12 cellular contexts compared by ENCODE assay signal in genomic region chr4:145734051-145734450, GRCh38. TPM values are rescaled to one million over a fixed set of nuclear protein-coding genes. Genes with fewer than 3 reads are reported as not detected.
DNase-seq lines count a peak whose midpoint lies in the region; ATAC-seq and TF ChIP-seq lines count a peak whose summit lies in the region.
"Had no signal": no experiment of that assay in that cellular context is flagged by ENCODE, and none has a peak within 500 bp of the region (broad histone marks: within the 10 kb centered on the region; RNA-seq: fewer than 3 reads in every experiment).

No MANE protein-coding gene starts in this region.

- peaks cover 27% of the 10 kb centered on the region for H3K4me1 Mint-ChIP-seq in activated CD4-positive, alpha-beta memory T cell treated with anti-CD3 and anti-CD28 coated beads, Interleukin-2, amount 10 ng/mL, durations not matched to agents 7 days and 5 days
- H3K4me1 Mint-ChIP-seq in activated CD4-positive, alpha-beta memory T cell treated with anti-CD3 and anti-CD28 coated beads for 36 hours (ENCODE audit: low read depth), result peaks cover 29% of the 10 kb centered on the region

- no peak for ATAC-seq in lung (ENCODE audit: insufficient read depth, low FRiP score)

- POLR2A ChIA-PET in activated CD4-positive, alpha-beta memory T cell treated with anti-CD3 and anti-CD28 coated beads, Interleukin-2, amount 10 ng/mL, durations not matched to agents 7 days and 5 days (lab: Charles Lee), result no interaction called here
- POLR2A ChIA-PET in activated CD4-positive, alpha-beta memory T cell treated with anti-CD3 and anti-CD28 coated beads for 36 hours (lab: Charles Lee), result no interaction called here

- no peaks in the 10 kb centered on the region for H3K9me3 ChIP-seq in lung (ENCODE audit: control insufficient read depth in 2 of 2, insufficient read depth in 1 of 2, low read length in 1 of 2)
- no peaks in the 10 kb centered on the region for H3K9me3 ChIP-seq in thymus (ENCODE audit: control insufficient read depth)
- H3K9me3 ChIP-seq: BE2C had no signal

- no peaks in the 10 kb centered on the region for H3K36me3 Mint-ChIP-seq in activated CD4-positive, alpha-beta memory T cell treated with anti-CD3 and anti-CD28 coated beads, Interleukin-2, amount 10 ng/mL, durations not matched to agents 7 days and 5 days (ENCODE audit: low read depth)
- no peaks in the 10 kb centered on the region for H3K36me3 Mint-ChIP-seq in activated CD4-positive, alpha-beta memory T cell treated with anti-CD3 and anti-CD28 coated beads for 36 hours

- intact Hi-C loops in activated CD4-positive, alpha-beta memory T cell treated with anti-CD3 and anti-CD28 coated beads for 36 hours (cut with micrococcal nuclease), result loop anchor here (2.0 to 10.0 kb wide), 2 partner anchors 23 to 249 kb away; partner anchors contain the start of gene SMAD1

- 70 to 72% methylated on average over 7 of the region's 7 CpGs for WGBS in lung, 2 donors
- WGBS in thymus, result 92% methylated on average over 7 of the region's 7 CpGs

- H3K27me3 ChIP-seq in lung (ENCODE audit: control insufficient read depth, insufficient read depth) (no peaks in the 10 kb centered on the region), thymus (ENCODE audit: control insufficient read depth, insufficient read depth) (no peaks in the 10 kb centered on the region)
- H3K27me3 ChIP-seq: BE2C had no signal

- TF ChIP-seq CTCF in lung (IDR thresholded peaks at IDR 0.05; ENCODE audit: control extremely low read depth, extremely low read depth), result no peak

- DNase-seq in activated CD4-positive, alpha-beta memory T cell treated with anti-CD3 and anti-CD28 coated beads, Interleukin-2, amount 10 ng/mL, durations not matched to agents 7 days and 5 days, result no peak
- DNase-seq in activated CD4-positive, alpha-beta memory T cell treated with anti-CD3 and anti-CD28 coated beads for 36 hours, result no peak
- DNase-seq in astrocyte of the hippocampus (ENCODE audit: low read depth, low spot score) (peak; percentile 65), lung (ENCODE audit: low spot score) (no peak), DMS79 treated with DMSO at 0.1 percent for 48 hours (lab: John Stamatoyannopoulos, UW) (no peak), COLO829 (ENCODE audit: low spot score) (no peak), Ammon's horn (ENCODE audit: low spot score) (no peak)
- DNase-seq: activated T-cell treated with anti-CD3 and anti-CD28 coated beads, Interleukin-2, amount 50 U/mL, for 1 hour; NCI-H2029 treated with DMSO at 0.1 percent for 48 hours; stimulated activated naive CD4-positive, alpha-beta T cell had no signal

- H3K36me3 ChIP-seq in lung (ENCODE audit: control insufficient read depth in 2 of 2, insufficient read depth in 2 of 2, low read length in 2 of 2) (no peaks in the 10 kb centered on the region), thymus (ENCODE audit: control insufficient read depth, insufficient read depth) (no peaks in the 10 kb centered on the region)
- H3K36me3 ChIP-seq: BE2C had no signal

- H3K27ac ChIP-seq in lung (ENCODE audit: low read depth in 1 of 2, low read length in 1 of 2), result peak overlapping the region; percentile 91 to 94
- H3K27ac ChIP-seq in thymus (ENCODE audit: low read depth), result peak overlapping the region; percentile 68

- no peaks in the 10 kb centered on the region for H3K9me3 Mint-ChIP-seq in activated CD4-positive, alpha-beta memory T cell treated with anti-CD3 and anti-CD28 coated beads, Interleukin-2, amount 10 ng/mL, durations not matched to agents 7 days and 5 days
- no peaks in the 10 kb centered on the region for H3K9me3 Mint-ChIP-seq in activated CD4-positive, alpha-beta memory T cell treated with anti-CD3 and anti-CD28 coated beads for 36 hours

- peak overlapping the region; percentile 6 for H3K27ac Mint-ChIP-seq in activated CD4-positive, alpha-beta memory T cell treated with anti-CD3 and anti-CD28 coated beads, Interleukin-2, amount 10 ng/mL, durations not matched to agents 7 days and 5 days
- H3K27ac Mint-ChIP-seq in activated CD4-positive, alpha-beta memory T cell treated with anti-CD3 and anti-CD28 coated beads for 36 hours, result no peak overlapping the region

- CTCF ChIA-PET in activated CD4-positive, alpha-beta memory T cell treated with anti-CD3 and anti-CD28 coated beads, Interleukin-2, amount 10 ng/mL, durations not matched to agents 7 days and 5 days (lab: Charles Lee), result no interaction called here
- CTCF ChIA-PET in activated CD4-positive, alpha-beta memory T cell treated with anti-CD3 and anti-CD28 coated beads for 36 hours (lab: Charles Lee), result no interaction called here

- H3K4me3 ChIP-seq in lung (no peak overlapping the region), thymus (ENCODE audit: low read length) (no peak overlapping the region)

- H3K4me3 Mint-ChIP-seq in activated CD4-positive, alpha-beta memory T cell treated with anti-CD3 and anti-CD28 coated beads, Interleukin-2, amount 10 ng/mL, durations not matched to agents 7 days and 5 days, result peak overlapping the region; percentile 17
- H3K4me3 Mint-ChIP-seq in activated CD4-positive, alpha-beta memory T cell treated with anti-CD3 and anti-CD28 coated beads for 36 hours, result no peak overlapping the region

- H3K4me1 ChIP-seq in lung (ENCODE audit: control insufficient read depth in 2 of 2, insufficient read depth in 2 of 2, low read length in 2 of 2), result peaks cover 13 to 22% of the 10 kb centered on the region in 2 donors
- H3K4me1 ChIP-seq in thymus (ENCODE audit: control insufficient read depth, insufficient read depth, low read length), result peaks cover 3% of the 10 kb centered on the region

- H3K27me3 Mint-ChIP-seq in activated CD4-positive, alpha-beta memory T cell treated with anti-CD3 and anti-CD28 coated beads, Interleukin-2, amount 10 ng/mL, durations not matched to agents 7 days and 5 days, result peaks cover 10% of the 10 kb centered on the region
- H3K27me3 Mint-ChIP-seq in activated CD4-positive, alpha-beta memory T cell treated with anti-CD3 and anti-CD28 coated beads for 36 hours, result peaks cover 6% of the 10 kb centered on the region

RNA-seq across cellular contexts. Expression of gene C4orf51, which starts 54.1 kb away (rescaled TPM):
- total RNA-seq in activated CD4-positive, alpha-beta memory T cell treated with anti-CD3 and anti-CD28 coated beads, Interleukin-2, amount 10 ng/mL, durations not matched to agents 7 days and 5 days, result not detected
- total RNA-seq in activated CD4-positive, alpha-beta memory T cell treated with anti-CD3 and anti-CD28 coated beads for 36 hours, result not detected
- total RNA-seq in lung, result not detected
- polyA plus RNA-seq in lung, result not detected
- not detected for polyA plus RNA-seq in thymus
